In genomic region chr1:203180611-203181330, GRCh38 we compare ENCODE assay signal across 1 cellular context.
TF ChIP-seq lines count a peak whose summit lies in the region.

No MANE protein-coding gene starts in this region.

TF ChIP-seq in GM12878, 131 proteins besides CTCF, POLR2A, EP300 and RAD21:
- TF ChIP-seq YY1 (IDR thresholded peaks at IDR 0.05; ENCODE audit: low read depth, low read length) (no peak), ZNF24 (IDR thresholded peaks at IDR 0.05) (no peak), SUZ12 (IDR thresholded peaks at IDR 0.05; ENCODE audit: unreplicated experiment) (no peak), ELK1 (IDR thresholded peaks at IDR 0.05; ENCODE audit: low read depth, low read length) (no peak), ESRRA (IDR thresholded peaks at IDR 0.05; ENCODE audit: low read length) (no peak), NR2C2 (IDR thresholded peaks at IDR 0.05; ENCODE audit: borderline replicate concordance, control insufficient read depth, insufficient read length, low read depth) (no peak), HCFC1 (IDR thresholded peaks at IDR 0.05; ENCODE audit: low read length) (no peak), DPF2 (IDR thresholded peaks at IDR 0.05) (no peak), PAX5 (IDR thresholded peaks at IDR 0.05; ENCODE audit: borderline replicate concordance, low read depth, low read length) (no peak), ZNF217 (IDR thresholded peaks at IDR 0.05) (no peak), RAD51 (IDR thresholded peaks at IDR 0.05) (no peak), LARP7 (IDR thresholded peaks at IDR 0.05) (no peak), NFIC (IDR thresholded peaks at IDR 0.05; ENCODE audit: low read depth, low read length) (no peak), CREB1 (IDR thresholded peaks at IDR 0.05; ENCODE audit: low read depth) (no peak), ZNF687 (IDR thresholded peaks at IDR 0.05) (no peak), CHD2 (IDR thresholded peaks at IDR 0.05; ENCODE audit: borderline replicate concordance, low read depth, low read length) (no peak), NR2C1 (IDR thresholded peaks at IDR 0.05) (no peak)
